In genomic region chr11:72102162-72102561, GRCh38 we compare ENCODE assay signal across 1 cellular context.
TF ChIP-seq lines count a peak whose summit lies in the region.

No MANE protein-coding gene starts in this region.

TF ChIP-seq in HepG2, 621 proteins besides CTCF, POLR2A, EP300 and RAD21:
- TF ChIP-seq SRY (CRISPR knock-in tag; IDR thresholded peaks at IDR 0.05) = 0 out of 2 replicates have a peak, but pooled peaks have one; percentile 3
- no peak for TF ChIP-seq HNF1A (IDR thresholded peaks at IDR 0.05; ENCODE audit: low read depth)
- no peak for TF ChIP-seq HNF1A (CRISPR knock-in tag; IDR thresholded peaks at IDR 0.05; ENCODE audit: borderline replicate concordance)
